In the genomic region with DNA sequence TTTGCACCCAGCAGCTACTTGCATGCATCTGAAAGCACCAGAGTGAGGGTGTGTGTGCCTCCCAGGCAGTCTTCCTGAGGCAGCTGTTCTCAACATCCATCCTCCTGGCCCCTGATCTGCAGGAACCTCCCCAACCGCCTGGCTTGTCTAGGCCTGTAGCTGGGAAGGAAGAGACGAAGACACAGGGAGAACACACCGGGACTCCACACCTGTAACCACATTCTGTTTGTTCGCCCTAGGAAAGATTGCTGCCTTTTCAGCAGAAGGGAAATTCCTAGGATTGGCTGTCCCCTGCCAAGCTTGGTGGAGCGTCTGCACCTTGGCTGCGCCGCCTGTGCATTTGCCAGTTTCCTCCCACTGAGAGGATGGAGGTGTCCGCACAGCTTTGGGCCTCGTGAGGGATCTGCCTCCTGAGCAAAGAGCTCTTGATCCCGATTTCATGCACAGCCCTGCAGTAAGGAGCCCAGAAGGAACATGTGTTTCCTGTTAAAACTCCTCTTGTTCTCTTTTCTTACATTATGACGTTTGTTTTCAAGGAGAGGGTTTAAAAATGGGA, we compare ENCODE assay signal across 1 cellular context.
TF ChIP-seq lines count a peak whose summit lies in the region.

No MANE protein-coding gene starts in this region.

TF ChIP-seq in IMR-90, 13 proteins besides CTCF, POLR2A, EP300 and RAD21 (continued from another document):
- TF ChIP-seq ELK1 (IDR thresholded peaks at IDR 0.05; ENCODE audit: borderline replicate concordance, low read depth, low read length) (no peak), FOS (IDR thresholded peaks at IDR 0.05; ENCODE audit: low read depth, low read length) (no peak), BHLHE40 (IDR thresholded peaks at IDR 0.05; ENCODE audit: low read depth, low read length) (no peak), RFX5 (IDR thresholded peaks at IDR 0.05; ENCODE audit: low read depth, low read length) (no peak), RCOR1 (IDR thresholded peaks at IDR 0.05; ENCODE audit: insufficient replicate concordance, low read length) (no peak), CEBPB (IDR thresholded peaks at IDR 0.05; ENCODE audit: low read depth, low read length) (no peak), MXI1 (IDR thresholded peaks at IDR 0.05; ENCODE audit: borderline replicate concordance, low read depth, low read length) (no peak), MAZ (IDR thresholded peaks at IDR 0.05; ENCODE audit: borderline replicate concordance, low read depth, low read length) (no peak), NFE2L2 (IDR thresholded peaks at IDR 0.05; ENCODE audit: low read depth, low read length) (no peak), SMC3 (IDR thresholded peaks at IDR 0.05; ENCODE audit: low read depth, low read length) (no peak)
- TF ChIP-seq, protein P1, sequence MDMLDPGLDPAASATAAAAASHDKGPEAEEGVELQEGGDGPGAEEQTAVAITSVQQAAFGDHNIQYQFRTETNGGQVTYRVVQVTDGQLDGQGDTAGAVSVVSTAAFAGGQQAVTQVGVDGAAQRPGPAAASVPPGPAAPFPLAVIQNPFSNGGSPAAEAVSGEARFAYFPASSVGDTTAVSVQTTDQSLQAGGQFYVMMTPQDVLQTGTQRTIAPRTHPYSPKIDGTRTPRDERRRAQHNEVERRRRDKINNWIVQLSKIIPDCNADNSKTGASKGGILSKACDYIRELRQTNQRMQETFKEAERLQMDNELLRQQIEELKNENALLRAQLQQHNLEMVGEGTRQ (IDR thresholded peaks at IDR 0.05; ENCODE audit: low read depth, low read length) = no peak
TF ChIP-seq in IMR-90: peak in this region for 0.
